ENCODE assay signal across 24 cellular contexts in genomic region chr3:169158379-169158778, GRCh38.
DNase-seq lines count a peak whose midpoint lies in the region; ATAC-seq and TF ChIP-seq lines count a peak whose summit lies in the region.
"Had no signal": no experiment of that assay in that cellular context is flagged by ENCODE, and none has a peak within 500 bp of the region (broad histone marks: within the 10 kb centered on the region; RNA-seq: fewer than 3 reads in every experiment).

No MANE protein-coding gene starts in this region.

- no peaks in the 10 kb centered on the region for H4K20me1 ChIP-seq in OCI-LY7 (ENCODE audit: insufficient read depth, low read length)

- H3K4me3 ChIP-seq in A673 (ENCODE audit: low read depth, low read length, poor library complexity, severe bottlenecking) (no peak overlapping the region), OCI-LY7 (ENCODE audit: low read depth, low read length, poor library complexity, severe bottlenecking) (no peak overlapping the region)
- H3K4me3 ChIP-seq: MG63, Peyer's patch, SJSA1 had no signal

- H3K9me3 ChIP-seq in A673 (ENCODE audit: low read depth, low read length, poor library complexity, severe bottlenecking) (no peaks in the 10 kb centered on the region), OCI-LY7 (ENCODE audit: low read length) (no peaks in the 10 kb centered on the region)
- H3K9me3 ChIP-seq: BE2C, MG63, Peyer's patch, SJSA1 had no signal

- H3K79me2 ChIP-seq in OCI-LY7 (ENCODE audit: insufficient read depth, low read depth, low read length), result no peaks in the 10 kb centered on the region

- H3K27ac Mint-ChIP-seq in activated CD4-positive, alpha-beta T cell treated with anti-CD3 and anti-CD28 coated beads, Interleukin-2, amount 10 ng/mL, durations not matched to agents 24 days and 14 days, result no peak overlapping the region
- H3K27ac Mint-ChIP-seq in natural killer cell, result no peak overlapping the region
- H3K27ac Mint-ChIP-seq: CD4-positive, alpha-beta memory T cell had no signal

- intact Hi-C loops in A673 (cut with micrococcal nuclease; ENCODE audit: unreplicated experiment) (no loop called here), OCI-LY7 (cut with micrococcal nuclease; ENCODE audit: unreplicated experiment) (no loop called here), natural killer cell (cut with micrococcal nuclease) (no loop called here)
- intact Hi-C loops in activated CD4-positive, alpha-beta T cell treated with anti-CD3 and anti-CD28 coated beads, Interleukin-2, amount 10 ng/mL, durations not matched to agents 24 days and 14 days (cut with micrococcal nuclease), result no loop called here

- BruUV-seq in A673 (replicated peaks; lab: Mats Ljungman, UMichigan) (no TSS peak), OCI-LY7 (replicated peaks; lab: Mats Ljungman, UMichigan) (no TSS peak)

- H3K4me1 Mint-ChIP-seq in activated CD4-positive, alpha-beta T cell treated with anti-CD3 and anti-CD28 coated beads, Interleukin-2, amount 10 ng/mL, durations not matched to agents 24 days and 14 days, result no peaks in the 10 kb centered on the region
- no peaks in the 10 kb centered on the region for H3K4me1 Mint-ChIP-seq in natural killer cell
- H3K4me1 Mint-ChIP-seq: CD4-positive, alpha-beta memory T cell had no signal

- H3K4me1 ChIP-seq in A673 (ENCODE audit: insufficient read depth, low read length, poor library complexity, severe bottlenecking) (peaks cover 6% of the 10 kb centered on the region), OCI-LY7 (ENCODE audit: insufficient read depth, low read length, poor library complexity, severe bottlenecking) (peaks cover 6% of the 10 kb centered on the region)
- H3K4me1 ChIP-seq: BE2C, Peyer's patch, SJSA1 had no signal

- no peak overlapping the region for H3K4me3 Mint-ChIP-seq in activated CD4-positive, alpha-beta T cell treated with anti-CD3 and anti-CD28 coated beads, Interleukin-2, amount 10 ng/mL, durations not matched to agents 24 days and 14 days
- H3K4me3 Mint-ChIP-seq in natural killer cell, result no peak overlapping the region
- H3K4me3 Mint-ChIP-seq: CD4-positive, alpha-beta memory T cell had no signal

- H2AFZ ChIP-seq in OCI-LY7 (ENCODE audit: low read length), result no peak overlapping the region

- POLR2A ChIA-PET in A673 (lab: Charles Lee; ENCODE audit: low non-redundant PET) (no interaction called here), OCI-LY7 (lab: Charles Lee) (no interaction called here)

- DNase-seq in A673 (ENCODE audit: low spot score) (peak; percentile 11), OCI-LY7 (ENCODE audit: low spot score) (peak; percentile 16), putamen (ENCODE audit: low spot score) (no peak), natural killer cell (no peak)
- DNase-seq in activated CD4-positive, alpha-beta T cell treated with anti-CD3 and anti-CD28 coated beads, Interleukin-2, amount 10 ng/mL, durations not matched to agents 24 days and 14 days, result no peak
- DNase-seq: BE2C; CD4-positive, alpha-beta memory T cell; DMS153; GF-D8; GOT3; IMR-90; MG63; NCI-H1048; NCI-H1436 treated with DMSO at 0.1 percent for 48 hours; NCI-H2029; NCI-H2171; NCI-H526; Peyer's patch had no signal

- no peak for TF ChIP-seq CTCF in A673 (conservative IDR thresholded peaks at IDR 0.05; ENCODE audit: low read depth, low read length)
- no peak for TF ChIP-seq CTCF in OCI-LY7 (conservative IDR thresholded peaks at IDR 0.05; ENCODE audit: low read length)
- no peak for TF ChIP-seq CTCF in natural killer cell (IDR thresholded peaks at IDR 0.05)

- H3K36me3 ChIP-seq in A673 (ENCODE audit: insufficient read depth, low read length, poor library complexity, severe bottlenecking) (no peaks in the 10 kb centered on the region), OCI-LY7 (ENCODE audit: insufficient read depth, low read length) (no peaks in the 10 kb centered on the region)
- H3K36me3 ChIP-seq: BE2C, MG63, Peyer's patch, SJSA1 had no signal

- no peaks in the 10 kb centered on the region for H3K36me3 Mint-ChIP-seq in activated CD4-positive, alpha-beta T cell treated with anti-CD3 and anti-CD28 coated beads, Interleukin-2, amount 10 ng/mL, durations not matched to agents 24 days and 14 days (ENCODE audit: low read depth)
- H3K36me3 Mint-ChIP-seq in natural killer cell, result no peaks in the 10 kb centered on the region
- H3K36me3 Mint-ChIP-seq: CD4-positive, alpha-beta memory T cell had no signal

- H3K27ac ChIP-seq in A673 (ENCODE audit: low read depth, low read length, poor library complexity, severe bottlenecking) (no peak overlapping the region), OCI-LY7 (ENCODE audit: low read depth, low read length, poor library complexity, severe bottlenecking) (no peak overlapping the region)
- H3K27ac ChIP-seq: 22Rv1, HL-60, Peyer's patch, SJSA1 had no signal

- peaks cover 96% of the 10 kb centered on the region for H3K27me3 ChIP-seq in A673 (replicated peaks; ENCODE audit: insufficient read depth, low read depth, low read length, poor library complexity)
- H3K27me3 ChIP-seq: BE2C, MG63, Peyer's patch had no signal

- CTCF ChIA-PET in A673 (lab: Charles Lee) (no interaction called here), OCI-LY7 (lab: Charles Lee; ENCODE audit: unreplicated experiment) (no interaction called here)

- H3K4me2 ChIP-seq in OCI-LY7 (ENCODE audit: low read length), result no peak overlapping the region

- no peaks in the 10 kb centered on the region for H3K9me2 ChIP-seq in OCI-LY7 (ENCODE audit: insufficient read depth, low read length)

- peaks cover 11% of the 10 kb centered on the region for H3K27me3 Mint-ChIP-seq in activated CD4-positive, alpha-beta T cell treated with anti-CD3 and anti-CD28 coated beads, Interleukin-2, amount 10 ng/mL, durations not matched to agents 24 days and 14 days
- peaks cover 0 to 3% of the 10 kb centered on the region in 2 donors for H3K27me3 Mint-ChIP-seq in natural killer cell (ENCODE audit: low read depth in 2 of 2)

- no peaks in the 10 kb centered on the region for H3K9me3 Mint-ChIP-seq in activated CD4-positive, alpha-beta T cell treated with anti-CD3 and anti-CD28 coated beads, Interleukin-2, amount 10 ng/mL, durations not matched to agents 24 days and 14 days
- peaks cover 3 to 5% of the 10 kb centered on the region in 2 donors for H3K9me3 Mint-ChIP-seq in natural killer cell

- ATAC-seq in GM18858 (IDR thresholded peaks at IDR 0.05; ENCODE audit: unreplicated experiment) (peak; percentile 60), HG03342 (IDR thresholded peaks at IDR 0.05; ENCODE audit: unreplicated experiment) (peak; percentile 62), GM18909 (IDR thresholded peaks at IDR 0.05; ENCODE audit: poor library complexity, unreplicated experiment) (no peak), natural killer cell (no peak)

Comparison
In these comparisons a context has a peak if more than half of its experiments do, and no peak if none do; other contexts are left out.
1. DNase-seq: peak in A673 (single experiment) and OCI-LY7 (single experiment); none in activated CD4-positive, alpha-beta T cell treated with anti-CD3 and anti-CD28 coated beads, Interleukin-2, amount 10 ng/mL, durations not matched to agents 24 days and 14 days (single experiment), putamen (single experiment) and natural killer cell (single experiment).
2. ATAC-seq: peak in GM18858 (single experiment) and HG03342 (single experiment); none in GM18909 (single experiment) and natural killer cell (0 of 3).